25 cellular contexts compared by ENCODE assay signal in genomic region chr4:11602606-11603355, GRCh38.
"Had no signal": no experiment of that assay in that cellular context is flagged by ENCODE, and none has a peak within 500 bp of the region (broad histone marks: within the 10 kb centered on the region; RNA-seq: fewer than 3 reads in every experiment).

No MANE protein-coding gene starts in this region.

- H3K4me3 Mint-ChIP-seq: memory B cell; naive thymus-derived CD8-positive, alpha-beta T cell; nephron; neural crest cell; stimulated activated memory B cell treated with anti-CD40 and anti-IgM and Interleukin-4, amounts not matched to agents 10 μg/mL and 1 μg/mL and 100 μg/mL, for 72 hours; stimulated activated naive CD8-positive, alpha-beta T cell treated with anti-CD3 and anti-CD28 coated beads, Interleukin-15, amount 100 ng/mL, for 72 hours; type B pancreatic cell had no signal

- H3K9me3 ChIP-seq: left ventricle myocardium inferior, pancreas, prostate gland, sigmoid colon, spleen, tibial nerve, vagina had no signal

- H3K9me3 Mint-ChIP-seq: memory B cell; naive thymus-derived CD8-positive, alpha-beta T cell; nephron; neural crest cell; stimulated activated memory B cell treated with anti-CD40 and anti-IgM and Interleukin-4, amounts not matched to agents 10 μg/mL and 1 μg/mL and 100 μg/mL, for 72 hours; stimulated activated naive CD8-positive, alpha-beta T cell treated with anti-CD3 and anti-CD28 coated beads, Interleukin-15, amount 100 ng/mL, for 72 hours; type B pancreatic cell had no signal

- H3K36me3 ChIP-seq: left ventricle myocardium inferior, pancreas, prostate gland, sigmoid colon, spleen, tibial nerve, vagina had no signal

- H3K27ac Mint-ChIP-seq: memory B cell; naive thymus-derived CD8-positive, alpha-beta T cell; nephron; stimulated activated memory B cell treated with anti-CD40 and anti-IgM and Interleukin-4, amounts not matched to agents 10 μg/mL and 1 μg/mL and 100 μg/mL, for 72 hours; stimulated activated naive CD8-positive, alpha-beta T cell treated with anti-CD3 and anti-CD28 coated beads, Interleukin-15, amount 100 ng/mL, for 72 hours; type B pancreatic cell had no signal

- FAIRE-seq: pancreas, small intestine had no signal

- H3K4me1 ChIP-seq: left ventricle myocardium inferior, prostate gland, sigmoid colon, spleen, tibial nerve had no signal

- H3K4me3 ChIP-seq: left ventricle myocardium inferior, lung, pancreas, prostate gland, sigmoid colon, spleen, tibial nerve, vagina had no signal

- H3K36me3 Mint-ChIP-seq: memory B cell; naive thymus-derived CD8-positive, alpha-beta T cell; stimulated activated memory B cell treated with anti-CD40 and anti-IgM and Interleukin-4, amounts not matched to agents 10 μg/mL and 1 μg/mL and 100 μg/mL, for 72 hours; type B pancreatic cell had no signal

- DNase-seq: islet precursor cell; left ventricle myocardium inferior; midbrain; naive thymus-derived CD8-positive, alpha-beta T cell; nucleus accumbens; pancreas; posterior cingulate gyrus; retina; right cardiac atrium; sigmoid colon; small intestine; spleen; stimulated activated CD4-positive, alpha-beta T cell treated with anti-CD3 and anti-CD28 coated beads, Interleukin-4, amount 100 ng/mL, for 24 hours; stimulated activated naive CD4-positive, alpha-beta T cell treated with Interleukin-2 at 50 U/mL for 16 hours; stimulated activated naive CD8-positive, alpha-beta T cell treated with anti-CD3 and anti-CD28 coated beads, Interleukin-15, amount 100 ng/mL, for 72 hours; substantia nigra had no signal

- H3K4me1 Mint-ChIP-seq: memory B cell; naive thymus-derived CD8-positive, alpha-beta T cell; nephron; neural crest cell; stimulated activated memory B cell treated with anti-CD40 and anti-IgM and Interleukin-4, amounts not matched to agents 10 μg/mL and 1 μg/mL and 100 μg/mL, for 72 hours; stimulated activated naive CD8-positive, alpha-beta T cell treated with anti-CD3 and anti-CD28 coated beads, Interleukin-15, amount 100 ng/mL, for 72 hours had no signal

- H3K27ac ChIP-seq: left ventricle myocardium inferior, pancreas, prostate gland, sigmoid colon, spleen, tibial nerve, vagina had no signal

- ATAC-seq: naive thymus-derived CD8-positive, alpha-beta T cell; pancreas; right cardiac atrium; stimulated activated memory B cell treated with anti-CD40 and anti-IgM and Interleukin-4, amounts not matched to agents 10 μg/mL and 1 μg/mL and 100 μg/mL, for 72 hours; stimulated activated naive CD8-positive, alpha-beta T cell treated with anti-CD3 and anti-CD28 coated beads, Interleukin-15, amount 100 ng/mL, for 72 hours had no signal

- H3K27me3 Mint-ChIP-seq: stimulated activated memory B cell treated with anti-CD40 and anti-IgM and Interleukin-4, amounts not matched to agents 10 μg/mL and 1 μg/mL and 100 μg/mL, for 72 hours; stimulated activated naive CD8-positive, alpha-beta T cell treated with anti-CD3 and anti-CD28 coated beads, Interleukin-15, amount 100 ng/mL, for 72 hours; type B pancreatic cell had no signal

- H3K27me3 ChIP-seq: pancreas, sigmoid colon, spleen, tibial nerve, vagina had no signal
